Comparison of ENCODE assay signal across 15 cellular contexts in the genomic region with DNA sequence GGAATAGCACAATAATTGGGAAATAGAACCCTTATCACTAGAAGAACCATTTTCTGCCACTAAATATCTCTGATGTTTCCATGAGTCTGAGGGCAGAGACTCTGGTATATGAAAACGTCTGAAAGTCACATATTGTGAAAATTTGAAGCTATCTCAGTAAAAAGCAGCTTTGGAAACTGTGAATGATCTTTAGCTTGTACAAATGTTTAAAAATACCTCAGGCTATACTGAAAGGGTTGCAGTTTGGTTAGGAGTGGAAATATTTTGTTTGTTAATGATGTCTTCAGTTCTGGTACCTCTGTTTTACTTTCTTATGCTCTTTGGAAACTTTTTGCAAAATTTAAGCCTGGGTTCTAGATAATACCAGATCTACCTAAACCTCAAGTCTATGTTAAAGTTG.
"Had no signal": no experiment of that assay in that cellular context is flagged by ENCODE, and none has a peak within 500 bp of the region (broad histone marks: within the 10 kb centered on the region; RNA-seq: fewer than 3 reads in every experiment).

No MANE protein-coding gene starts in this region.

- H3K27ac Mint-ChIP-seq: activated CD4-positive, alpha-beta T cell treated with anti-CD3 and anti-CD28 coated beads, Interleukin-2, amount 10 ng/mL, durations not matched to agents 7 days and 5 days; activated naive CD4-positive, alpha-beta T cell treated with anti-CD3 and anti-CD28 coated beads, Interleukin-2, amount 10 ng/mL, durations not matched to agents 7 days and 5 days; activated T-cell treated with anti-CD3 and anti-CD28 coated beads, Interleukin-2, amount 50 U/mL, for 24 hours; T-helper 2 cell treated with Interferon-gamma antibody and Interleukin-4, amounts not matched to agents 5 μg/mL and 100 μg/mL, for 36 hours had no signal

- H3K27me3 Mint-ChIP-seq: activated CD4-positive, alpha-beta T cell treated with anti-CD3 and anti-CD28 coated beads, Interleukin-2, amount 10 ng/mL, durations not matched to agents 7 days and 5 days; activated naive CD4-positive, alpha-beta T cell treated with anti-CD3 and anti-CD28 coated beads, Interleukin-2, amount 10 ng/mL, durations not matched to agents 7 days and 5 days; activated T-cell treated with anti-CD3 and anti-CD28 coated beads, Interleukin-2, amount 50 U/mL, for 24 hours; naive B cell had no signal

- H3K4me3 Mint-ChIP-seq: activated CD4-positive, alpha-beta T cell treated with anti-CD3 and anti-CD28 coated beads, Interleukin-2, amount 10 ng/mL, durations not matched to agents 7 days and 5 days; activated naive CD4-positive, alpha-beta T cell treated with anti-CD3 and anti-CD28 coated beads, Interleukin-2, amount 10 ng/mL, durations not matched to agents 7 days and 5 days; activated T-cell treated with anti-CD3 and anti-CD28 coated beads, Interleukin-2, amount 50 U/mL, for 24 hours; naive B cell; neural progenitor cell; T-helper 2 cell treated with Interferon-gamma antibody and Interleukin-4, amounts not matched to agents 5 μg/mL and 100 μg/mL, for 36 hours had no signal

- H3K4me1 Mint-ChIP-seq: activated CD4-positive, alpha-beta T cell treated with anti-CD3 and anti-CD28 coated beads, Interleukin-2, amount 10 ng/mL, durations not matched to agents 7 days and 5 days; activated naive CD4-positive, alpha-beta T cell treated with anti-CD3 and anti-CD28 coated beads, Interleukin-2, amount 10 ng/mL, durations not matched to agents 7 days and 5 days; naive B cell had no signal

- H3K9me3 Mint-ChIP-seq: activated CD4-positive, alpha-beta T cell treated with anti-CD3 and anti-CD28 coated beads, Interleukin-2, amount 10 ng/mL, durations not matched to agents 7 days and 5 days; activated naive CD4-positive, alpha-beta T cell treated with anti-CD3 and anti-CD28 coated beads, Interleukin-2, amount 10 ng/mL, durations not matched to agents 7 days and 5 days; activated T-cell treated with anti-CD3 and anti-CD28 coated beads, Interleukin-2, amount 50 U/mL, for 24 hours; naive B cell; neural progenitor cell; T-helper 2 cell treated with Interferon-gamma antibody and Interleukin-4, amounts not matched to agents 5 μg/mL and 100 μg/mL, for 36 hours had no signal

- H3K36me3 Mint-ChIP-seq: activated naive CD4-positive, alpha-beta T cell treated with anti-CD3 and anti-CD28 coated beads, Interleukin-2, amount 10 ng/mL, durations not matched to agents 7 days and 5 days; naive B cell had no signal

- ATAC-seq: body of pancreas, right lobe of liver, upper lobe of right lung had no signal

- DNase-seq: activated CD4-positive, alpha-beta T cell treated with anti-CD3 and anti-CD28 coated beads, Interleukin-2, amount 10 ng/mL, durations not matched to agents 7 days and 5 days; activated naive CD4-positive, alpha-beta T cell treated with anti-CD3 and anti-CD28 coated beads, Interleukin-2, amount 10 ng/mL, durations not matched to agents 7 days and 5 days; activated T-cell treated with anti-CD3 and anti-CD28 coated beads, Interleukin-2, amount 50 U/mL, for 24 hours; body of pancreas; central memory CD4-positive, alpha-beta T cell; colonic mucosa; esophagus squamous epithelium; left ventricle myocardium inferior; naive B cell; right lobe of liver; stomach; testis; upper lobe of right lung had no signal
